11 cellular contexts compared by ENCODE assay signal in genomic region chr4:143402776-143403550, GRCh38.
DNase-seq lines count a peak whose midpoint lies in the region; TF ChIP-seq lines count a peak whose summit lies in the region.
"Had no signal": no experiment of that assay in that cellular context is flagged by ENCODE, and none has a peak within 500 bp of the region (broad histone marks: within the 10 kb centered on the region; RNA-seq: fewer than 3 reads in every experiment).

No MANE protein-coding gene starts in this region.

- H3K79me2 ChIP-seq in KMS-11 (ENCODE audit: insufficient read depth, low read depth), result peaks cover 14% of the 10 kb centered on the region; the same call in 1 of the 2 replicates

- H3K36me3 Mint-ChIP-seq in activated CD4-positive, alpha-beta T cell treated with anti-CD3 and anti-CD28 coated beads, Interleukin-2, amount 10 ng/mL, durations not matched to agents 24 days and 14 days (ENCODE audit: low read depth), result no peaks in the 10 kb centered on the region

- H2AFZ ChIP-seq in KMS-11 (ENCODE audit: low read depth), result 0 out of 2 replicates have a peak overlapping the region, but pooled peaks have one; percentile 5

- H3K4me3 ChIP-seq in KMS-11 (IDR thresholded peaks at IDR 0.05; ENCODE audit: insufficient read depth, low read depth, low read length) (no peak overlapping the region), cardiac muscle cell (no peak overlapping the region), tibial artery (no peak overlapping the region)
- H3K4me3 ChIP-seq: A549 had no signal

- DNase-seq in activated CD4-positive, alpha-beta T cell treated with anti-CD3 and anti-CD28 coated beads, Interleukin-2, amount 10 ng/mL, durations not matched to agents 24 days and 14 days, result no peak
- no peak for DNase-seq in activated CD4-positive, alpha-beta T cell treated with anti-CD3 and anti-CD28 coated beads, Interleukin-2, amount 50 U/mL, for 4 hours
- no peak for DNase-seq in cardiac muscle cell (ENCODE audit: low read depth in 1 of 2, low spot score in 1 of 2)
- DNase-seq in tibial artery, result no peak
- no peak for DNase-seq in NCI-H1436 treated with DMSO at 0.1 percent for 48 hours (lab: John Stamatoyannopoulos, UW)
- no peak for DNase-seq in stimulated activated CD4-positive, alpha-beta T cell treated with anti-CD3 and anti-CD28 coated beads, Interleukin-4, amount 100 ng/mL, for 1 hour
- no peak for DNase-seq in NCI-H526 (lab: John Stamatoyannopoulos, UW)
- DNase-seq: activated T-cell treated with anti-CD3 and anti-CD28 coated beads, Interleukin-2, amount 50 U/mL, for 4 hours; NCI-H2227 treated with DMSO at 0.1 percent for 48 hours had no signal

- peak overlapping the region; percentile 9; the same call in 1 of the 2 replicates for H3K9ac ChIP-seq in KMS-11

- peaks cover 3% of the 10 kb centered on the region for H3K27me3 Mint-ChIP-seq in activated CD4-positive, alpha-beta T cell treated with anti-CD3 and anti-CD28 coated beads, Interleukin-2, amount 10 ng/mL, durations not matched to agents 24 days and 14 days

- no peaks in the 10 kb centered on the region for H3K27me3 ChIP-seq in KMS-11 (ENCODE audit: insufficient read depth, low read depth)
- no peaks in the 10 kb centered on the region for H3K27me3 ChIP-seq in cardiac muscle cell
- H3K27me3 ChIP-seq in tibial artery, result no peaks in the 10 kb centered on the region

- no peaks in the 10 kb centered on the region for H4K20me1 ChIP-seq in KMS-11 (ENCODE audit: insufficient read depth)

- H3K9me3 ChIP-seq in cardiac muscle cell (ENCODE audit: low read depth) (no peaks in the 10 kb centered on the region), tibial artery (no peaks in the 10 kb centered on the region)
- H3K9me3 ChIP-seq: A549 had no signal

- intact Hi-C loops in activated CD4-positive, alpha-beta T cell treated with anti-CD3 and anti-CD28 coated beads, Interleukin-2, amount 10 ng/mL, durations not matched to agents 24 days and 14 days (cut with micrococcal nuclease), result loop anchor here (5.0 kb wide), 1 partner anchor 216 kb away; no protein-coding TSS in a partner anchor
- intact Hi-C loops in tibial artery (cut with DNase I; ENCODE audit: low total_unique reads), result no loop called here

- peak overlapping the region; percentile 31 for H3K4me3 Mint-ChIP-seq in activated CD4-positive, alpha-beta T cell treated with anti-CD3 and anti-CD28 coated beads, Interleukin-2, amount 10 ng/mL, durations not matched to agents 24 days and 14 days
- H3K4me3 Mint-ChIP-seq: activated T-cell treated with anti-CD3 and anti-CD28 coated beads, Interleukin-2, amount 50 U/mL, for 4 hours had no signal

- peak overlapping the region; percentile 89 for H3K4me2 ChIP-seq in KMS-11
- H3K4me2 ChIP-seq: A549 had no signal

- H3K4me1 Mint-ChIP-seq in activated CD4-positive, alpha-beta T cell treated with anti-CD3 and anti-CD28 coated beads, Interleukin-2, amount 10 ng/mL, durations not matched to agents 24 days and 14 days, result peaks cover 17% of the 10 kb centered on the region

- H3K9me3 Mint-ChIP-seq in activated CD4-positive, alpha-beta T cell treated with anti-CD3 and anti-CD28 coated beads, Interleukin-2, amount 10 ng/mL, durations not matched to agents 24 days and 14 days, result peaks cover 4% of the 10 kb centered on the region
- H3K9me3 Mint-ChIP-seq: activated T-cell treated with anti-CD3 and anti-CD28 coated beads, Interleukin-2, amount 50 U/mL, for 4 hours had no signal

- TF ChIP-seq CTCF in KMS-11 (conservative IDR thresholded peaks at IDR 0.05; ENCODE audit: low read depth, low read length), result no peak
- TF ChIP-seq CTCF in cardiac muscle cell (IDR thresholded peaks at IDR 0.05; ENCODE audit: low read depth, low read length), result no peak
- no peak for TF ChIP-seq CTCF in tibial artery (IDR thresholded peaks at IDR 0.05)

- no peak overlapping the region for H3K27ac Mint-ChIP-seq in activated CD4-positive, alpha-beta T cell treated with anti-CD3 and anti-CD28 coated beads, Interleukin-2, amount 10 ng/mL, durations not matched to agents 24 days and 14 days

- peaks cover 79% of the 10 kb centered on the region for H3K4me1 ChIP-seq in KMS-11 (ENCODE audit: low read depth, poor library complexity, severe bottlenecking)
- H3K4me1 ChIP-seq in cardiac muscle cell (ENCODE audit: low read depth), result peaks cover 17% of the 10 kb centered on the region
- peaks cover 0 to 89% (median 63%) of the 10 kb centered on the region in 4 donors for H3K4me1 ChIP-seq in tibial artery
- H3K4me1 ChIP-seq: A549 had no signal

- no peaks in the 10 kb centered on the region for H3K36me3 ChIP-seq in KMS-11 (ENCODE audit: insufficient read depth)
- H3K36me3 ChIP-seq in cardiac muscle cell, result no peaks in the 10 kb centered on the region
- no peaks in the 10 kb centered on the region for H3K36me3 ChIP-seq in tibial artery

- peak overlapping the region; percentile 41; the same call in 1 of the 2 replicates for H3K27ac ChIP-seq in KMS-11
- peak overlapping the region; percentile 46 for H3K27ac ChIP-seq in cardiac muscle cell
- H3K27ac ChIP-seq in tibial artery, result peak overlapping the region; percentile 30
- H3K27ac ChIP-seq: A549 had no signal
